ENCODE assay signal across 12 cellular contexts in the genomic region with DNA sequence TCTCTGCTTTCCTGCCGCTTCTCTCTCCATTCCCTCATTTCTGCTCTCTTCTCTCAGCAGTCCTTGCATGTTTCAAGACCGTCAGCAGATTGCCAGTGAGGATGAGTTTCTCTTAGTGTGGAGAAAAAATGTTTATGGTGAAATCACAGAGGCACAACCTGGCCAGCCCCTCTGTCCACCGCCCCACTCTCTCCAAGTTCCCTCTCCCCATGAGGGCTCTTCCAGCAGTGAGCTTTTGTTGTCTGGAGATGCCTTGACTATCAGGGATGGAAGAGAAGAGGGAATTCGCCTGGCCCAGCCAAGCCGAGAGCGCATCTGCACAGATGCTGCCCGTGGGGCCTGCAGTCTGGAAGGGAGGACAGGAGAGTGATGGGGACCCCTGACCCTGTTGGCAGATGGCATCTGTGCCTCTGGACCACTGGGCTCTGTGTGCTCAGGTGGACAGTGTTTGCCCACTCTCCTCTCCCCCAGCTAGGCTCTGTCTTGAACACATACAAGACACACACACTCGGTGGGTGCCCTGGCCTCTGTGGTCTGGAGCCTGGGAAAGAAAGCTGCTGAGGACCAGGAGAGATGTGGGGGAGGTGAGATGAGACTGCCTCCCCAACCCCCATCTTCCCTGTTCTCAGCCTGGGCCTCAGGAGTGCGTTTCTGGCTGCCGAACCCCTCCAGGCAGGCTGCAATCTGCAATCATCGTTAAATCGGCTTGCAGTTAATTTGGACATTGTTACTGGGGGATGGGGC. TPM values are rescaled to one million over a fixed set of nuclear protein-coding genes. Genes with fewer than 3 reads are reported as not detected.
DNase-seq lines count a peak whose midpoint lies in the region; ATAC-seq and TF ChIP-seq lines count a peak whose summit lies in the region.
"Had no signal": no experiment of that assay in that cellular context is flagged by ENCODE, and none has a peak within 500 bp of the region (broad histone marks: within the 10 kb centered on the region; RNA-seq: fewer than 3 reads in every experiment).

No MANE protein-coding gene starts in this region.

- no peak overlapping the region for H3K4me3 Mint-ChIP-seq in T-helper 17 cell
- no peak overlapping the region for H3K4me3 Mint-ChIP-seq in activated naive CD4-positive, alpha-beta T cell treated with anti-CD3 and anti-CD28 coated beads for 36 hours
- H3K4me3 Mint-ChIP-seq: activated B cell treated with CpG ODN at 0.5 μM for 24 hours had no signal

- peak overlapping the region; percentile 19 for H3K27ac Mint-ChIP-seq in T-helper 17 cell
- H3K27ac Mint-ChIP-seq in activated naive CD4-positive, alpha-beta T cell treated with anti-CD3 and anti-CD28 coated beads for 36 hours, result no peak overlapping the region

- peaks cover 3% of the 10 kb centered on the region for H3K36me3 Mint-ChIP-seq in T-helper 17 cell (ENCODE audit: low read depth)
- no peaks in the 10 kb centered on the region for H3K36me3 Mint-ChIP-seq in activated naive CD4-positive, alpha-beta T cell treated with anti-CD3 and anti-CD28 coated beads for 36 hours (ENCODE audit: low read depth)

- no peaks in the 10 kb centered on the region for H3K27me3 Mint-ChIP-seq in T-helper 17 cell
- peaks cover 4% of the 10 kb centered on the region for H3K27me3 Mint-ChIP-seq in activated naive CD4-positive, alpha-beta T cell treated with anti-CD3 and anti-CD28 coated beads for 36 hours (ENCODE audit: low read depth)
- H3K27me3 Mint-ChIP-seq: activated B cell treated with CpG ODN at 0.5 μM for 24 hours had no signal

- CTCF ChIA-PET in HEK293 (lab: Yijun Ruan, JAX), result interaction anchor here (0.6 to 1.5 kb wide), 4 partner anchors 15 to 175 kb away, joined by 3 to 6 read pairs (median 3); no protein-coding TSS in a partner anchor
- CTCF ChIA-PET in activated naive CD4-positive, alpha-beta T cell treated with anti-CD3 and anti-CD28 coated beads for 36 hours (lab: Charles Lee), result interaction anchor here (0.8 to 3.3 kb wide), 3 partner anchors 12 to 45 kb away, joined by 4 to 14 read pairs (median 4); no protein-coding TSS in a partner anchor

- peaks cover 0 to 23% of the 10 kb centered on the region in 2 experiments; a peak in 1 of 3 replicates for H3K36me3 ChIP-seq in HEK293 (ENCODE audit: control insufficient read depth in 2 of 2, insufficient read depth in 1 of 2, low read length in 2 of 2)

- no peak overlapping the region for H3K4me3 ChIP-seq in HEK293 (ENCODE audit: low read depth, low read length)

- no peak for ATAC-seq in T-helper 17 cell

- peaks cover 31% of the 10 kb centered on the region for H3K4me1 ChIP-seq in HEK293 (ENCODE audit: control insufficient read depth, insufficient read depth, low read length)

- no peak overlapping the region; the same call in 1 of the 2 replicates for H3K27ac ChIP-seq in HEK293 (ENCODE audit: extremely low read depth, low read depth, low read length)

- H3K9me3 Mint-ChIP-seq in activated naive CD4-positive, alpha-beta T cell treated with anti-CD3 and anti-CD28 coated beads for 36 hours, result no peaks in the 10 kb centered on the region
- H3K9me3 Mint-ChIP-seq: activated B cell treated with CpG ODN at 0.5 μM for 24 hours had no signal

- peaks cover 31% of the 10 kb centered on the region for H3K4me1 Mint-ChIP-seq in T-helper 17 cell
- H3K4me1 Mint-ChIP-seq in activated naive CD4-positive, alpha-beta T cell treated with anti-CD3 and anti-CD28 coated beads for 36 hours (ENCODE audit: low read depth), result peaks cover 39% of the 10 kb centered on the region

- POLR2A ChIA-PET in HEK293 (lab: Yijun Ruan, JAX), result interaction anchor here (1.0 kb wide), 1 partner anchor 21 kb away, joined by 3 read pairs; no protein-coding TSS in a partner anchor

- H3K9me3 ChIP-seq in HEK293 (ENCODE audit: control insufficient read depth, insufficient read depth, low read depth, low read length) (no peaks in the 10 kb centered on the region), T-helper 17 cell (ENCODE audit: control insufficient read depth, low read length, poor library complexity, severe bottlenecking) (no peaks in the 10 kb centered on the region)

- DNase-seq in T-helper 17 cell, result no peak
- DNase-seq in iPS-NIHi7 (ENCODE audit: extremely low spot score), result peak; percentile 27
- peak; percentile 20 for DNase-seq in stimulated activated CD8-positive, alpha-beta memory T cell treated with anti-CD3 and anti-CD28 coated beads, Interleukin-4, amount 100 ng/mL, for 48 hours
- no peak for DNase-seq in NCI-H1436 treated with DMSO at 0.1 percent for 48 hours (lab: John Stamatoyannopoulos, UW)
- DNase-seq in central memory CD4-positive, alpha-beta T cell, result no peak
- no peak for DNase-seq in A172 (ENCODE audit: low spot score)
- DNase-seq in activated naive CD4-positive, alpha-beta T cell treated with anti-CD3 and anti-CD28 coated beads for 36 hours, result no peak
- DNase-seq: activated B cell treated with CpG ODN at 0.5 μM for 24 hours, cortex of kidney, DMS153, NCI-H2171 had no signal

- no peak for TF ChIP-seq CTCF in HEK293 (tag by site-specific recombination; IDR thresholded peaks at IDR 0.05)

- intact Hi-C loops in activated naive CD4-positive, alpha-beta T cell treated with anti-CD3 and anti-CD28 coated beads for 36 hours (cut with micrococcal nuclease), result no loop called here

TF ChIP-seq in HEK293, 187 proteins besides CTCF, POLR2A, EP300 and RAD21:
- peak; percentile 53; the same call in 1 of the 2 replicates for TF ChIP-seq PRDM1 (tag by site-specific recombination; IDR thresholded peaks at IDR 0.05)
- TF ChIP-seq ZNF341 (tag by site-specific recombination; IDR thresholded peaks at IDR 0.05; ENCODE audit: low read depth), result peak; percentile 59
- TF ChIP-seq ZSCAN23 (tag by site-specific recombination; IDR thresholded peaks at IDR 0.05), result no peak
- no peak for TF ChIP-seq ZNF549 (tag by site-specific recombination; IDR thresholded peaks at IDR 0.05)
- TF ChIP-seq ZNF404 (tag by site-specific recombination; IDR thresholded peaks at IDR 0.05), result no peak
- TF ChIP-seq GLIS1 (tag by site-specific recombination; IDR thresholded peaks at IDR 0.05), result peak; percentile 62
- TF ChIP-seq, protein P1, sequence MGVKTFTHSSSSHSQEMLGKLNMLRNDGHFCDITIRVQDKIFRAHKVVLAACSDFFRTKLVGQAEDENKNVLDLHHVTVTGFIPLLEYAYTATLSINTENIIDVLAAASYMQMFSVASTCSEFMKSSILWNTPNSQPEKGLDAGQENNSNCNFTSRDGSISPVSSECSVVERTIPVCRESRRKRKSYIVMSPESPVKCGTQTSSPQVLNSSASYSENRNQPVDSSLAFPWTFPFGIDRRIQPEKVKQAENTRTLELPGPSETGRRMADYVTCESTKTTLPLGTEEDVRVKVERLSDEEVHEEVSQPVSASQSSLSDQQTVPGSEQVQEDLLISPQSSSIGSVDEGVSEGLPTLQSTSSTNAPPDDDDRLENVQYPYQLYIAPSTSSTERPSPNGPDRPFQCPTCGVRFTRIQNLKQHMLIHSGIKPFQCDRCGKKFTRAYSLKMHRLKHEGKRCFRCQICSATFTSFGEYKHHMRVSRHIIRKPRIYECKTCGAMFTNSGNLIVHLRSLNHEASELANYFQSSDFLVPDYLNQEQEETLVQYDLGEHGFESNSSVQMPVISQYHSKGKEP (tag by site-specific recombination; IDR thresholded peaks at IDR 0.05), result peak; percentile 33; the same call in 1 of the 2 replicates

RNA-seq across cellular contexts. Expression of gene ITM2C, which starts 4.4 kb away (rescaled TPM):
- total RNA-seq in T-helper 17 cell, result 10 to 100 TPM; 15.3 to 18.6 TPM
- 52.0 and 53.4 TPM in 2 replicates for total RNA-seq in A172 (2014; rRNA removed; shearing (Covaris generic))
- total RNA-seq in activated naive CD4-positive, alpha-beta T cell treated with anti-CD3 and anti-CD28 coated beads for 36 hours, result 10 to 100 TPM; 13.0 to 13.6 TPM

RNA-seq across cellular contexts. Expression of gene GPR55, which starts 55.9 kb away (rescaled TPM):
- 1 to 10 TPM; 3.8 to 8.3 TPM for total RNA-seq in T-helper 17 cell
- 0.24 TPM in 1 of 2 replicates, not detected in the other for total RNA-seq in A172 (2014; rRNA removed; shearing (Covaris generic))
- under 1 TPM; 0.35 to 0.43 TPM for total RNA-seq in activated naive CD4-positive, alpha-beta T cell treated with anti-CD3 and anti-CD28 coated beads for 36 hours

Comparison
In these comparisons a context has a peak if more than half of its experiments do, and no peak if none do; other contexts are left out.
1. DNase-seq: peak in iPS-NIHi7 (single experiment) and stimulated activated CD8-positive, alpha-beta memory T cell treated with anti-CD3 and anti-CD28 coated beads, Interleukin-4, amount 100 ng/mL, for 48 hours (single experiment); none in T-helper 17 cell (0 of 3), NCI-H1436 treated with DMSO at 0.1 percent for 48 hours (single experiment), central memory CD4-positive, alpha-beta T cell (single experiment), A172 (single experiment) and activated naive CD4-positive, alpha-beta T cell treated with anti-CD3 and anti-CD28 coated beads for 36 hours (single experiment).